ENCODE assay signal across 24 cellular contexts in genomic region chr2:221309888-221310287, GRCh38.
"Had no signal": no experiment of that assay in that cellular context is flagged by ENCODE, and none has a peak within 500 bp of the region (broad histone marks: within the 10 kb centered on the region; RNA-seq: fewer than 3 reads in every experiment).

No MANE protein-coding gene starts in this region.

- H3K4me1 ChIP-seq: gastroesophageal sphincter, left ventricle myocardium inferior, right atrium auricular region had no signal

- DNase-seq: activated CD4-positive, alpha-beta T cell treated with anti-CD3 and anti-CD28 coated beads, Interleukin-2, amount 10 ng/mL, durations not matched to agents 24 days and 14 days; activated CD4-positive, CD25-positive, alpha-beta regulatory T cell; activated CD8-positive, alpha-beta memory T cell treated with anti-CD3 and anti-CD28 coated beads, Interleukin-2, amount 50 U/mL, for 4 hours; activated CD8-positive, alpha-beta T cell treated with anti-CD3 and anti-CD28 coated beads, Interleukin-2, amount 10 ng/mL, durations not matched to agents 7 days and 5 days; activated effector memory CD4-positive, alpha-beta T cell treated with anti-CD3 and anti-CD28 coated beads, Interleukin-2, amount 50 U/mL, for 16 hours; activated T-cell treated with anti-CD3 and anti-CD28 coated beads, Interleukin-2, amount 50 U/mL, for 48 hours; amniotic stem cell; caudate nucleus; heart right ventricle; left ventricle myocardium inferior; occipital lobe; small intestine; stimulated activated CD4-positive, alpha-beta T cell treated with anti-CD3 and anti-CD28 coated beads, Interleukin-4, amount 100 ng/mL, for 4 hours; stimulated activated CD8-positive, alpha-beta memory T cell treated with anti-CD3 and anti-CD28 coated beads, Interleukin-4, amount 100 ng/mL, for 48 hours; stimulated activated naive CD4-positive, alpha-beta T cell treated with Interleukin-2 at 50 U/mL for 16 hours; substantia nigra; trophoblast cell had no signal

- H3K4me3 ChIP-seq: gastroesophageal sphincter, heart right ventricle, left ventricle myocardium inferior, right atrium auricular region had no signal

- FAIRE-seq: colon, endometrium, islet of Langerhans, small intestine, TTC549 had no signal

- H3K9me3 ChIP-seq: gastroesophageal sphincter, heart right ventricle, left ventricle myocardium inferior, right atrium auricular region had no signal

- H3K27me3 ChIP-seq: gastroesophageal sphincter, heart right ventricle, right atrium auricular region had no signal

- ATAC-seq: activated CD8-positive, alpha-beta T cell treated with anti-CD3 and anti-CD28 coated beads, Interleukin-2, amount 10 ng/mL, durations not matched to agents 7 days and 5 days; gastroesophageal sphincter; heart right ventricle; natural killer cell treated with Interleukin-12 subunit alpha and Interleukin-12 subunit beta and Interleukin-15 and Interleukin-18, amount 100 ng/mL, for 72 hours had no signal

- H3K36me3 ChIP-seq: gastroesophageal sphincter, heart right ventricle, left ventricle myocardium inferior, right atrium auricular region had no signal

- H3K27ac ChIP-seq: gastroesophageal sphincter, heart right ventricle, left ventricle myocardium inferior, right atrium auricular region had no signal
